10 cellular contexts compared by ENCODE assay signal in genomic region chrY:12421069-12421787, GRCh38.
DNase-seq lines count a peak whose midpoint lies in the region; TF ChIP-seq lines count a peak whose summit lies in the region.
"Had no signal": no experiment of that assay in that cellular context is flagged by ENCODE, and none has a peak within 500 bp of the region (broad histone marks: within the 10 kb centered on the region; RNA-seq: fewer than 3 reads in every experiment).

No MANE protein-coding gene starts in this region.

- no peak overlapping the region for H3K27ac ChIP-seq in iPS DF 6.9 (ENCODE audit: low read length)

- no peak overlapping the region for H3K27ac Mint-ChIP-seq in activated naive CD8-positive, alpha-beta T cell
- H3K27ac Mint-ChIP-seq: naive thymus-derived CD4-positive, alpha-beta T cell had no signal

- no peaks in the 10 kb centered on the region for H3K36me3 Mint-ChIP-seq in activated naive CD8-positive, alpha-beta T cell
- H3K36me3 Mint-ChIP-seq: naive thymus-derived CD4-positive, alpha-beta T cell had no signal

- no peaks in the 10 kb centered on the region for H3K9me3 ChIP-seq in iPS DF 6.9 (ENCODE audit: control insufficient read depth, insufficient read depth, low read length)

- H3K36me3 ChIP-seq in iPS DF 6.9 (ENCODE audit: control insufficient read depth, insufficient read depth, low read length), result no peaks in the 10 kb centered on the region

- DNase-seq in HFF-Myc (ENCODE audit: extremely low read depth, low read depth) (no peak), iPS DF 6.9 (ENCODE audit: low read depth, low spot score) (no peak), mucosa of gallbladder (ENCODE audit: low spot score) (no peak), NCI-H748 treated with DMSO at 0.1 percent for 48 hours (lab: John Stamatoyannopoulos, UW) (no peak), epidermal melanocyte (ENCODE audit: insufficient read length, low spot score) (no peak), HuH-7 (ENCODE audit: low spot score) (no peak)
- DNase-seq in stimulated activated CD8-positive, alpha-beta memory T cell treated with anti-CD3 and anti-CD28 coated beads, Interleukin-4, amount 100 ng/mL, for 48 hours, result peak; percentile 23
- DNase-seq: naive thymus-derived CD4-positive, alpha-beta T cell; OCI-M1 had no signal

- H3K4me3 Mint-ChIP-seq in activated naive CD8-positive, alpha-beta T cell, result peak overlapping the region; percentile 47

- H3K9me3 Mint-ChIP-seq in activated naive CD8-positive, alpha-beta T cell (ENCODE audit: low read depth), result no peaks in the 10 kb centered on the region

- H3K27me3 Mint-ChIP-seq in activated naive CD8-positive, alpha-beta T cell, result no peaks in the 10 kb centered on the region

- TF ChIP-seq CTCF in HFF-Myc (IDR thresholded peaks at IDR 0.05; ENCODE audit: low read depth, low read length, missing control alignments), result peak; percentile 24

- peak overlapping the region; percentile 42 for H3K4me3 ChIP-seq in HFF-Myc (replicated peaks; ENCODE audit: low read depth, low read length)
- H3K4me3 ChIP-seq in iPS DF 6.9 (ENCODE audit: low read length), result peak overlapping the region; percentile 17; the same call in 1 of the 2 replicates

- H3K4me1 ChIP-seq in iPS DF 6.9 (ENCODE audit: control insufficient read depth, insufficient read depth, low read length), result no peaks in the 10 kb centered on the region

- H3K27me3 ChIP-seq in iPS DF 6.9 (ENCODE audit: control insufficient read depth, insufficient read depth, low read length), result no peaks in the 10 kb centered on the region

- no CpG with 5 or more reads among the region's 60 CpGs for WGBS in iPS DF 6.9 (ENCODE audit: insufficient coverage, insufficient read length)

- H3K4me1 Mint-ChIP-seq in activated naive CD8-positive, alpha-beta T cell (ENCODE audit: low read depth), result peaks cover 15% of the 10 kb centered on the region
